Comparison of ENCODE assay signal across 8 cellular contexts in genomic region chr11:43680521-43681505, GRCh38. TPM values are rescaled to one million over a fixed set of nuclear protein-coding genes. Genes with fewer than 3 reads are reported as not detected.
DNase-seq lines count a peak whose midpoint lies in the region; ATAC-seq and TF ChIP-seq lines count a peak whose summit lies in the region.

HSD17B12 (plus strand) TSS chr11:43680738; CDS start chr11:43680828, 90 bp downstream.

- peak within 1 kb of the TSS; percentile 76 for H3K27ac ChIP-seq in PC-3 (ENCODE audit: low read length)

- intact Hi-C loops in PC-3 (cut with micrococcal nuclease) = loop anchor here (2.0 to 5.0 kb wide), 4 partner anchors 36 to 171 kb away; no protein-coding TSS in a partner anchor

- BruUV-seq in PC-3 (replicated peaks; lab: Mats Ljungman, UMichigan) = TSS peak; percentile 59

- peak within 1 kb of the TSS; percentile 99 for H3K4me2 ChIP-seq in PC-3 (ENCODE audit: low read length)

- H3K9ac ChIP-seq in PC-3 (ENCODE audit: low read length) = peak within 1 kb of the TSS; percentile 96

- H4K20me1 ChIP-seq in PC-3 (ENCODE audit: low read length) = 0 out of 2 replicates have a peak, but pooled peaks cover 11% of the 10 kb centered on the region

- ATAC-seq in GM21576 (IDR thresholded peaks at IDR 0.05; ENCODE audit: unreplicated experiment) = peak; percentile 95
- peak; percentile 96 for ATAC-seq in PC-3

- TF ChIP-seq RAD21 in Ishikawa (IDR thresholded peaks at IDR 0.05; ENCODE audit: low read depth) = no peak

- peaks cover 51% of the 10 kb centered on the region for H3K79me2 ChIP-seq in PC-3 (ENCODE audit: low read length)

- H3K4me3 ChIP-seq in PC-3 (ENCODE audit: low read length) (peak within 1 kb of the TSS; percentile 98), epithelial cell of esophagus (ENCODE audit: low read length) (peak within 1 kb of the TSS; percentile 55), mononuclear cell (ENCODE audit: low read length) (peak within 1 kb of the TSS; percentile 75)

- POLR2A ChIA-PET in PC-3 (lab: Charles Lee; ENCODE audit: unreplicated experiment) = interaction anchor here (0.5 to 1.0 kb wide), 6 partner anchors 30 to 1171 kb away, joined by 3 to 4 read pairs (median 3); no protein-coding TSS in a partner anchor

- no peaks in the 10 kb centered on the region for H3K9me3 ChIP-seq in PC-3 (ENCODE audit: low read length)
- H3K9me3 ChIP-seq in mononuclear cell (ENCODE audit: low read depth, low read length) = no peaks in the 10 kb centered on the region

- peak; percentile 97 for DNase-seq in DMS153 (lab: John Stamatoyannopoulos, UW)
- DNase-seq in PC-3 = peak; percentile 99
- DNase-seq in activated T-cell treated with anti-CD3 and anti-CD28 coated beads for 48 hours (ENCODE audit: low read depth) = peak; percentile 98
- peak; percentile 100 for DNase-seq in epithelial cell of esophagus (ENCODE audit: low read depth)
- DNase-seq in stimulated activated CD8-positive, alpha-beta memory T cell treated with anti-CD3 and anti-CD28 coated beads, Interleukin-4, amount 100 ng/mL, for 1 hour (ENCODE audit: low read depth in 2 of 2, low spot score in 1 of 2) = peak; percentile 97 to 98

- no peak for TF ChIP-seq EP300 in Ishikawa (IDR thresholded peaks at IDR 0.05; ENCODE audit: borderline replicate concordance)

- no peaks in the 10 kb centered on the region for H3F3A ChIP-seq in PC-3 (ENCODE audit: low read length, unreplicated experiment)

- H3K9me2 ChIP-seq in PC-3 (replicated peaks; ENCODE audit: low read length) = no peaks in the 10 kb centered on the region

- CTCF ChIA-PET in PC-3 (lab: Charles Lee) = interaction anchor here (0.8 kb wide), 1 partner anchor 56 kb away, joined by 3 read pairs; no protein-coding TSS in a partner anchor

- H3K27me3 ChIP-seq in PC-3 (ENCODE audit: low read length) (no peaks in the 10 kb centered on the region), mononuclear cell (ENCODE audit: insufficient read depth, low read length) (no peaks in the 10 kb centered on the region)

- H3K4me1 ChIP-seq in PC-3 (ENCODE audit: insufficient read depth, low read length) (peaks cover 17% of the 10 kb centered on the region), mononuclear cell (ENCODE audit: insufficient read depth, low read length) (peaks cover 23% of the 10 kb centered on the region)

- peak within 1 kb of the TSS; percentile 83 for H2AFZ ChIP-seq in PC-3 (ENCODE audit: low read length)

- H3K36me3 ChIP-seq in PC-3 (ENCODE audit: low read depth, low read length) = peaks cover 19% of the 10 kb centered on the region

- TF ChIP-seq CTCF in PC-3 (conservative IDR thresholded peaks at IDR 0.05; ENCODE audit: low read depth, low read length) (no peak), epithelial cell of esophagus (IDR thresholded peaks at IDR 0.05; ENCODE audit: insufficient read depth, low read depth, low read length, missing control alignments) (no peak)

TF ChIP-seq in Ishikawa, 13 proteins besides CTCF, POLR2A, EP300 and RAD21:
- TF ChIP-seq TAF1 (IDR thresholded peaks at IDR 0.05; ENCODE audit: low read depth) = peak; percentile 88
- 0 out of 2 replicates have a peak, but pooled peaks have one; percentile 2 for TF ChIP-seq NFIC (IDR thresholded peaks at IDR 0.05)
- no peak for TF ChIP-seq USF1 (IDR thresholded peaks at IDR 0.05)
- peak; percentile 53; the same call in 1 of the 2 replicates for TF ChIP-seq YY1 (IDR thresholded peaks at IDR 0.05; ENCODE audit: low read depth)
- 0 out of 2 replicates have a peak, but pooled peaks have one; percentile 1 for TF ChIP-seq EGR1 (IDR thresholded peaks at IDR 0.05)
- peak; percentile 58 for TF ChIP-seq CREB1 (IDR thresholded peaks at IDR 0.05; ENCODE audit: low read depth)
- peak; percentile 16; the same call in 1 of the 2 replicates for TF ChIP-seq MAX (IDR thresholded peaks at IDR 0.05)
- TF ChIP-seq ZBTB7A (IDR thresholded peaks at IDR 0.05; ENCODE audit: low read depth) = no peak
- no peak for TF ChIP-seq REST (IDR thresholded peaks at IDR 0.05; ENCODE audit: low read depth)

RNA-seq across cellular contexts. Expression of gene HSD17B12, which starts in this region (rescaled TPM):
- 77.6 and 102 TPM in 2 replicates for total RNA-seq in PC-3 (2014; rRNA removed)
- 21.1 TPM for total RNA-seq in mononuclear cell

Comparison
In these comparisons a context has a peak if more than half of its experiments do, and no peak if none do; other contexts are left out.
1. Peak in every context shown above with its lines: DNase-seq, ATAC-seq, H3K4me3 ChIP-seq and H3K27ac ChIP-seq.